In genomic region chr13:41512441-41512840, GRCh38 we compare ENCODE assay signal across 1 cellular context.
TF ChIP-seq lines count a peak whose summit lies in the region.

No MANE protein-coding gene starts in this region.

TF ChIP-seq in WTC11, 78 proteins besides CTCF, POLR2A, EP300 and RAD21 (continued from another document):
- no peak for TF ChIP-seq FOXP1 (CRISPR knock-in tag; IDR thresholded peaks at IDR 0.05; ENCODE audit: borderline replicate concordance)
- no peak for TF ChIP-seq IRF1 (CRISPR knock-in tag; IDR thresholded peaks at IDR 0.05)
- no peak for TF ChIP-seq TEAD4 (CRISPR knock-in tag; IDR thresholded peaks at IDR 0.05)
- no peak for TF ChIP-seq PRDM15 (CRISPR knock-in tag; IDR thresholded peaks at IDR 0.05)
- TF ChIP-seq PREB (CRISPR knock-in tag; IDR thresholded peaks at IDR 0.05; ENCODE audit: borderline replicate concordance), result no peak
- no peak for TF ChIP-seq ZNF138 (CRISPR knock-in tag; conservative IDR thresholded peaks at IDR 0.05)
TF ChIP-seq in WTC11: peak in this region for 0.
